Comparison of ENCODE assay signal across 24 cellular contexts in genomic region chr17:72357764-72358365, GRCh38.
"Had no signal": no experiment of that assay in that cellular context is flagged by ENCODE, and none has a peak within 500 bp of the region (broad histone marks: within the 10 kb centered on the region; RNA-seq: fewer than 3 reads in every experiment).

No MANE protein-coding gene starts in this region.

- H3K27me3 ChIP-seq: colonic mucosa, gastrocnemius medialis, stomach, upper lobe of left lung had no signal

- FAIRE-seq: small intestine had no signal

- H3K27ac ChIP-seq: colonic mucosa, gastrocnemius medialis, left ventricle myocardium inferior, prostate gland, stomach, upper lobe of left lung had no signal

- H3K36me3 ChIP-seq: colonic mucosa, gastrocnemius medialis, left ventricle myocardium inferior, prostate gland, stomach, upper lobe of left lung had no signal

- H3K4me3 ChIP-seq: colonic mucosa, gastrocnemius medialis, left ventricle myocardium inferior, mucosa of descending colon, prostate gland, stomach, upper lobe of left lung had no signal

- DNase-seq: activated CD4-positive, alpha-beta T cell treated with anti-CD3 and anti-CD28 coated beads, Interleukin-2, amount 10 ng/mL, durations not matched to agents 24 days and 14 days; activated CD4-positive, CD25-positive, alpha-beta regulatory T cell; activated CD8-positive, alpha-beta T cell treated with anti-CD3 and anti-CD28 coated beads for 36 hours; activated naive CD4-positive, alpha-beta T cell treated with Interleukin-2 at 50 U/mL for 16 hours; activated naive CD8-positive, alpha-beta T cell treated with anti-CD3 and anti-CD28 coated beads, Interleukin-2, amount 10 ng/mL, durations not matched to agents 7 days and 5 days; activated T-cell treated with anti-CD3 and anti-CD28 coated beads, Interleukin-2, amount 50 U/mL, for 1 hour; amygdala; colonic mucosa; endodermal cell; erythroblast; gastrocnemius medialis; head of caudate nucleus; left ventricle myocardium inferior; mucosa of descending colon; naive B cell; right cardiac atrium; small intestine; stimulated activated CD4-positive, alpha-beta T cell treated with anti-CD3 and anti-CD28 coated beads, Interleukin-15, amount 100 ng/mL, for 24 hours; stimulated activated CD4-positive, alpha-beta T cell treated with anti-CD3 and anti-CD28 coated beads, Interleukin-4, amount 100 ng/mL, for 1 hour; stomach; T-helper 9 cell; upper lobe of left lung had no signal

- H3K4me1 ChIP-seq: colonic mucosa, gastrocnemius medialis, left ventricle myocardium inferior, upper lobe of left lung had no signal

- H3K9me3 ChIP-seq: colonic mucosa, gastrocnemius medialis, mucosa of descending colon, prostate gland, stomach, upper lobe of left lung had no signal

- ATAC-seq: activated CD8-positive, alpha-beta T cell treated with anti-CD3 and anti-CD28 coated beads for 36 hours; activated T-helper 17 cell treated with anti-CD3 and anti-CD28 coated beads, Interleukin-2, amount 50 U/mL, for 72 hours; gastrocnemius medialis; mucosa of descending colon; right cardiac atrium had no signal
